In the genomic region with DNA sequence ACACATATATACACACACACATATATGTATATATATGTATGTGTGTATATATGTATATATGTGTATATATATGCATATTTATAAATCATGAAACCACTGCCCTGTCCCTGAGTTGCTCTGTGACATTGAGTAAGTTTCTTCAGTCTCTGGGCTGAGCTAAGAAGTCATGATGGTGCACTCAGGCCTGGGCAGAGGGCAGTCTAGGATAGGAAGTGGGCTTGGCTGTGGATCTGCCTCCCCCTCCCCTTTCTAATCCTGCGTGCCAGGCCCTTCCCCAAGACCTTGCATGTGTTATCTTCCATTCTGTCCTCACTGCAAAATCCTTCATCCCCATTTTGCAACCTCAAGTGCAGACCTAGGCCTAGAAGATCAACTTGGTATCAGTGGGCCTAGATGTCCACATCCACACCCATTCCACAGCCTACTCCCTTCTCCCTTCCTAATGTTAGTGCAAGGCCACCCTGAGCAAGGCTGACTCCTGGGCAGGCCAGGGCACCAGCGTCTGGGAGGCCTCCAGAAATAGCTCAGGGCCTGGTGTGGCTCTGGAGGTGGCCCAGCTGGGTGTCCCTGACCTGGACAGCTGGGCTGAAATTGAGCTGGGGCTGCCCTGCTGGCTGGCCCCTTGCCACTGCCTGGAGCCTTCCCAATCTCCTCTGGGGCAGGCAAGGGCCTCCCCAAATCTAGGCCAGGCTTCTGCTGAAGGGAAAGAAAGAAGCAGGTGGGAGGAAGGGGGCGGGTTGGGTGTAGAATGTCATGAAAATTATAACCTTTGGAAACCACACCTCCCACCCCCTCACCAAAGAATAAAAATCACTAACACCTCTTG, we compare ENCODE assay signal across 8 cellular contexts. TPM values are rescaled to one million over a fixed set of nuclear protein-coding genes. Genes with fewer than 3 reads are reported as not detected.
DNase-seq lines count a peak whose midpoint lies in the region; ATAC-seq and TF ChIP-seq lines count a peak whose summit lies in the region.

No MANE protein-coding gene starts in this region.

- peak overlapping the region; percentile 21; the same call in 1 of the 2 replicates for H3K4me2 ChIP-seq in MM.1S (ENCODE audit: low read depth, low read length)

- H3F3A ChIP-seq in MM.1S (ENCODE audit: insufficient read depth, low read length), result no peaks in the 10 kb centered on the region

- no peaks in the 10 kb centered on the region for H3K9me3 Mint-ChIP-seq in CD4-positive, CD25-positive, alpha-beta regulatory T cell
- H3K9me3 Mint-ChIP-seq in naive thymus-derived CD8-positive, alpha-beta T cell, result no peaks in the 10 kb centered on the region

- H4K20me1 ChIP-seq in MM.1S (ENCODE audit: insufficient read depth, low read length), result no peaks in the 10 kb centered on the region

- 16 to 41% (median 36%) methylated on average over 3 of the region's 3 CpGs for WGBS in adrenal gland, 4 donors

- H2AFZ ChIP-seq in MM.1S (ENCODE audit: low read length), result no peak overlapping the region

- peak in 1 of 2 donors; percentile 54 for TF ChIP-seq POLR2A in adrenal gland (IDR thresholded peaks at IDR 0.05)

- H3K27ac Mint-ChIP-seq in CD4-positive, CD25-positive, alpha-beta regulatory T cell, result peak overlapping the region; percentile 84 to 96 (median 91)
- H3K27ac Mint-ChIP-seq in naive thymus-derived CD8-positive, alpha-beta T cell, result peak overlapping the region in 7 of 10 donors; percentile 6 to 88 (median 80)

- no peaks in the 10 kb centered on the region for H3K9me2 ChIP-seq in MM.1S (replicated peaks; ENCODE audit: insufficient read depth, low read length)

- H3K4me3 ChIP-seq in CD4-positive, CD25-positive, alpha-beta regulatory T cell (ENCODE audit: low read depth, low read length), result peak overlapping the region; percentile 80
- H3K4me3 ChIP-seq in MM.1S (ENCODE audit: low read length) (no peak overlapping the region), adrenal gland (no peak overlapping the region)

- intact Hi-C loops in adrenal gland (cut with DNase I), result no loop called here

- peaks cover 7% of the 10 kb centered on the region for H3K36me3 ChIP-seq in CD4-positive, CD25-positive, alpha-beta regulatory T cell (ENCODE audit: control insufficient read depth, insufficient read depth, low read length)
- no peaks in the 10 kb centered on the region for H3K36me3 ChIP-seq in MM.1S (replicated peaks; ENCODE audit: insufficient read depth, low read length)
- no peaks in the 10 kb centered on the region for H3K36me3 ChIP-seq in adrenal gland (replicated peaks in 1 of 2)

- H3K9me3 ChIP-seq in CD4-positive, CD25-positive, alpha-beta regulatory T cell (ENCODE audit: control insufficient read depth in 2 of 2, low read length in 2 of 2), result no peaks in the 10 kb centered on the region
- H3K9me3 ChIP-seq in MM.1S (replicated peaks; ENCODE audit: insufficient read depth, low read length) (no peaks in the 10 kb centered on the region), adrenal gland (replicated peaks in 1 of 3) (no peaks in the 10 kb centered on the region)

- H3K27me3 ChIP-seq in CD4-positive, CD25-positive, alpha-beta regulatory T cell (ENCODE audit: control insufficient read depth, insufficient read depth, low read length), result no peaks in the 10 kb centered on the region
- no peaks in the 10 kb centered on the region for H3K27me3 ChIP-seq in MM.1S (replicated peaks; ENCODE audit: insufficient read depth, low read length)
- H3K27me3 ChIP-seq in adrenal gland, result no peaks in the 10 kb centered on the region

- no peak overlapping the region for H3K9ac ChIP-seq in MM.1S (ENCODE audit: low read length)

- peaks cover 59% of the 10 kb centered on the region for H3K79me2 ChIP-seq in MM.1S (ENCODE audit: low read length)

- H3K27me3 Mint-ChIP-seq in CD4-positive, CD25-positive, alpha-beta regulatory T cell, result no peaks in the 10 kb centered on the region
- no peaks in the 10 kb centered on the region for H3K27me3 Mint-ChIP-seq in naive thymus-derived CD8-positive, alpha-beta T cell

- TF ChIP-seq CTCF in MM.1S (IDR thresholded peaks at IDR 0.05; ENCODE audit: low read length), result no peak
- no peak for TF ChIP-seq CTCF in adrenal gland (IDR thresholded peaks at IDR 0.05)

- H3K4me1 Mint-ChIP-seq in CD4-positive, CD25-positive, alpha-beta regulatory T cell, result peaks cover 6 to 62% (median 45%) of the 10 kb centered on the region in 4 donors
- H3K4me1 Mint-ChIP-seq in naive thymus-derived CD8-positive, alpha-beta T cell, result peaks cover 27 to 59% (median 48%) of the 10 kb centered on the region in 4 donors

- POLR2A ChIA-PET in naive thymus-derived CD8-positive, alpha-beta T cell (lab: Charles Lee), result interaction anchor here (1.5 to 3.8 kb wide), 2 partner anchors 9 to 17 kb away, joined by 3 to 99 read pairs; no protein-coding TSS in a partner anchor

- H3K36me3 Mint-ChIP-seq in CD4-positive, CD25-positive, alpha-beta regulatory T cell, result peaks cover 8% of the 10 kb centered on the region
- H3K36me3 Mint-ChIP-seq in naive thymus-derived CD8-positive, alpha-beta T cell, result no peaks in the 10 kb centered on the region

- no peak for ATAC-seq in CD4-positive, CD25-positive, alpha-beta regulatory T cell (ENCODE audit: low read depth in 2 of 2)
- ATAC-seq in naive thymus-derived CD8-positive, alpha-beta T cell, result no peak
- ATAC-seq in GM18498 (IDR thresholded peaks at IDR 0.05; ENCODE audit: unreplicated experiment), result no peak

- H3K4me1 ChIP-seq in CD4-positive, CD25-positive, alpha-beta regulatory T cell (ENCODE audit: control insufficient read depth, insufficient read depth, low read length, poor library complexity, severe bottlenecking), result peaks cover 48% of the 10 kb centered on the region
- H3K4me1 ChIP-seq in MM.1S (ENCODE audit: low read length) (peaks cover 16% of the 10 kb centered on the region), adrenal gland (replicated peaks in 1 of 2) (peaks cover 26 to 34% of the 10 kb centered on the region in 2 donors)

- no peak for DNase-seq in CD4-positive, CD25-positive, alpha-beta regulatory T cell
- no peak for DNase-seq in MM.1S
- peak; percentile 85 to 95 (median 93) for DNase-seq in adrenal gland
- DNase-seq in naive thymus-derived CD8-positive, alpha-beta T cell, result no peak
- no peak for DNase-seq in kidney glomerular epithelial cell (lab: John Stamatoyannopoulos, UW)
- DNase-seq in NCI-H187 treated with DMSO at 0.1 percent for 48 hours (lab: John Stamatoyannopoulos, UW), result no peak
- DNase-seq in NCI-H2029 (lab: John Stamatoyannopoulos, UW), result no peak

- H3K4me3 Mint-ChIP-seq in CD4-positive, CD25-positive, alpha-beta regulatory T cell, result peak overlapping the region; percentile 63 to 94 (median 90)
- H3K4me3 Mint-ChIP-seq in naive thymus-derived CD8-positive, alpha-beta T cell, result peak overlapping the region; percentile 20 to 88 (median 76)

- H3K27ac ChIP-seq in CD4-positive, CD25-positive, alpha-beta regulatory T cell (ENCODE audit: insufficient read depth, low read length, poor library complexity, severe bottlenecking), result peak overlapping the region; percentile 94
- H3K27ac ChIP-seq in MM.1S (ENCODE audit: low read length), result no peak overlapping the region
- H3K27ac ChIP-seq in adrenal gland, result peak overlapping the region in 4 of 5 donors; percentile 13 to 56 (median 41)

RNA-seq across cellular contexts. Expression of a gene that starts 1.9 kb away (rescaled TPM):
- 27.5 TPM for total RNA-seq in CD4-positive, CD25-positive, alpha-beta regulatory T cell
- 10 to 100 TPM; 24.6 to 36.5 (median 31.7) TPM for polyA plus RNA-seq in CD4-positive, CD25-positive, alpha-beta regulatory T cell
- total RNA-seq in adrenal gland, result 10 to 100 TPM in 5 of 8 donors, 1 to 10 TPM in 3; 4.8 to 16.7 (median 10.8) TPM
- polyA plus RNA-seq in adrenal gland, result 1 to 10 TPM; 2.4 to 7.1 (median 6.2) TPM
- 10 to 100 TPM; 20.3 to 24.5 TPM for total RNA-seq in naive thymus-derived CD8-positive, alpha-beta T cell
- 10 to 100 TPM in 1 of 3 donors, 1 to 10 TPM in 2; 4.5 to 21.4 (median 9.4) TPM for polyA plus RNA-seq in naive thymus-derived CD8-positive, alpha-beta T cell

Comparison
In these comparisons a context has a peak if more than half of its experiments do, and no peak if none do; other contexts are left out.
1. DNase-seq: peak in adrenal gland (7 of 7); none in CD4-positive, CD25-positive, alpha-beta regulatory T cell (0 of 3), MM.1S (single experiment), naive thymus-derived CD8-positive, alpha-beta T cell (0 of 10), kidney glomerular epithelial cell (single experiment), NCI-H187 treated with DMSO at 0.1 percent for 48 hours (single experiment) and NCI-H2029 (single experiment).